ENCODE assay signal across 17 cellular contexts in the genomic region with DNA sequence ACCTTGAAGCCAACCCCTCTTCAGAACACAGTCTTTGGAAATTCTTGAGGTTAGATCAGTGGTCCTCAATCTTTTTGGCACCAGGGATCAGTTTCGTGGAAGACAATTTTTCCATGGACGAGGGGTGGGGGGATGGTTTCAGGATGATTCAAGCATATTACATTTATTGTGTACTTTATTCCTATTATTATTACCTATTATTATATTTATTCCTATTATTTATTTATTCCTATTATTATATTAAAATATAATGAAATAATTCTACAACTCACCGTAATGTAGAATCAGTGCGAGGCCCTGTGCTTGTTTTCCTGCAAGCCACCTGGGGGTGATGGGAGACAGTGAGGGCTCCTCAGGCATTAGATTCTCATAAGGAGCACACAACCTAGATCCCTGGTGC.
"Had no signal": no experiment of that assay in that cellular context is flagged by ENCODE, and none has a peak within 500 bp of the region (broad histone marks: within the 10 kb centered on the region; RNA-seq: fewer than 3 reads in every experiment).

No MANE protein-coding gene starts in this region.

- DNase-seq: esophagus squamous epithelium; foreskin fibroblast; glutamatergic neuron; left cardiac atrium; left ventricle myocardium inferior; lower lobe of right lung; naive thymus-derived CD8-positive, alpha-beta T cell; occipital lobe; pancreas; right cardiac atrium; stimulated activated CD4-positive, alpha-beta T cell treated with anti-CD3 and anti-CD28 coated beads, Interleukin-2, amount 100 ng/mL, for 48 hours; stimulated activated naive CD4-positive, alpha-beta T cell treated with Interleukin-2 at 50 U/mL for 16 hours; trophoblast cell had no signal

- H3K4me3 ChIP-seq: esophagus squamous epithelium, gastroesophageal sphincter, left ventricle myocardium inferior, lower lobe of right lung, pancreas, smooth muscle cell had no signal

- H3K9me3 Mint-ChIP-seq: dendritic cell treated with granulocyte-macrophage colony-stimulating factor and Interleukin-4, amounts not matched to agents 40 ng/mL and 50 ng/mL, for 4 days; naive thymus-derived CD8-positive, alpha-beta T cell had no signal

- ATAC-seq: gastroesophageal sphincter; left cardiac atrium; lower lobe of right lung; naive thymus-derived CD8-positive, alpha-beta T cell; pancreas had no signal

- H3K4me2 ChIP-seq: smooth muscle cell had no signal

- H3K27me3 Mint-ChIP-seq: dendritic cell treated with granulocyte-macrophage colony-stimulating factor and Interleukin-4, amounts not matched to agents 40 ng/mL and 50 ng/mL, for 4 days; naive thymus-derived CD8-positive, alpha-beta T cell; progenitor cell of endocrine pancreas had no signal

- H3K27ac ChIP-seq: esophagus squamous epithelium, gastroesophageal sphincter, left ventricle myocardium inferior, lower lobe of right lung, pancreas had no signal

- H3K9me3 ChIP-seq: esophagus squamous epithelium, gastroesophageal sphincter, left ventricle myocardium inferior, lower lobe of right lung, pancreas had no signal

- H3K4me3 Mint-ChIP-seq: dendritic cell treated with granulocyte-macrophage colony-stimulating factor and Interleukin-4, amounts not matched to agents 40 ng/mL and 50 ng/mL, for 4 days had no signal

- H3K27me3 ChIP-seq: esophagus squamous epithelium, gastroesophageal sphincter, pancreas had no signal

- H3K27ac Mint-ChIP-seq: dendritic cell treated with granulocyte-macrophage colony-stimulating factor and Interleukin-4, amounts not matched to agents 40 ng/mL and 50 ng/mL, for 4 days; progenitor cell of endocrine pancreas had no signal

- H3K36me3 ChIP-seq: esophagus squamous epithelium, gastroesophageal sphincter, left ventricle myocardium inferior, lower lobe of right lung, pancreas had no signal
